11 cellular contexts compared by ENCODE assay signal in the genomic region with DNA sequence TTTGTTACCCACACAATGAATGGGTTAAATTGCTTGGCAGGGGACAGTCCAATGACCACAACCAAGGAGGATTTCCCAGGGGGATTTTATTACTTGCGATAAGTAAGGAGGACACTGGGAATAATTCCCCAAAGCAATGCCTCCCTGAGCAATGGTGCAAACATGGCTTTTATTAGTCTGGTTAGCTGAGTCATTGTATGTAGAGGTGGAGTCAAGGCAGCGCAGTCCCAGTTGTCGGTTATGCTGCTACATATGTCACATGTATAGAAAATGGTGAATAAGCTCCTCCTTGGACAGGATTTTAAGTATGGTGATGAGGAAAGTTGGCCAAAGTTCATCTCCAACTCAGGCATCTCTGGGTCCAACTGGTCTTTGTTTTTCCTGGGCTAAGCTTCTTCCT. TPM values are rescaled to one million over a fixed set of nuclear protein-coding genes. Genes with fewer than 3 reads are reported as not detected.
"Had no signal": no experiment of that assay in that cellular context is flagged by ENCODE, and none has a peak within 500 bp of the region (broad histone marks: within the 10 kb centered on the region; RNA-seq: fewer than 3 reads in every experiment).

No MANE protein-coding gene starts in this region.

- DNase-seq: GM23248, GOT3, H9, HCEC 1CT, IMR-90, Karpas-422, KBM-7 had no signal

- H3K4me2 ChIP-seq: KMS-11 had no signal

- H3K4me3 ChIP-seq: GM23248 had no signal

- FAIRE-seq: H54, HTR-8/SVneo had no signal

- H3K27ac ChIP-seq: GM23248, KMS-11 had no signal

- H3K9ac ChIP-seq: GM23248, KMS-11 had no signal

- H2AFZ ChIP-seq: GM23248 had no signal

RNA-seq across cellular contexts. Expression of a gene that starts 6.2 kb away (rescaled TPM):
- total RNA-seq: GM23248, HT-29, IMR-90 had no signal
- polyA plus RNA-seq: GM23248, IMR-90 had no signal

RNA-seq across cellular contexts. Expression of a gene that starts 46.4 kb away (rescaled TPM):
- total RNA-seq: GM23248, H9, HT-29 had no signal
- polyA plus RNA-seq: GM23248 had no signal

RNA-seq across cellular contexts. Expression of a gene that starts 52.6 kb away (rescaled TPM):
- total RNA-seq: GM23248, H9, IMR-90 had no signal
- polyA plus RNA-seq: GM23248, IMR-90 had no signal
